In genomic region chr12:10409387-10409786, GRCh38 we compare ENCODE assay signal across 1 cellular context.
TF ChIP-seq lines count a peak whose summit lies in the region.

Gene KLRC4 (minus strand): TSS chr12:10409757. CDS start chr12:10409575, 182 bp downstream.

TF ChIP-seq in GM23338, 12 proteins besides CTCF, POLR2A, EP300 and RAD21 (continued from another document):
- TF ChIP-seq ZNF462 (CRISPR knock-in tag; IDR thresholded peaks at IDR 0.05) (no peak), CREB1 (CRISPR knock-in tag; IDR thresholded peaks at IDR 0.05; ENCODE audit: low read depth) (no peak), JUNB (IDR thresholded peaks at IDR 0.05; ENCODE audit: unreplicated experiment) (no peak), NANOG (IDR thresholded peaks at IDR 0.05; ENCODE audit: borderline replicate concordance) (no peak), POLR2AphosphoS5 (IDR thresholded peaks at IDR 0.05; ENCODE audit: low read depth) (no peak), ETS1 (IDR thresholded peaks at IDR 0.05) (no peak), ZNF331 (CRISPR knock-in tag; IDR thresholded peaks at IDR 0.05; ENCODE audit: low read depth) (no peak), EZH2 (IDR thresholded peaks at IDR 0.05; ENCODE audit: low read depth, unreplicated experiment) (no peak), EZH2phosphoT487 (IDR thresholded peaks at IDR 0.05; ENCODE audit: unreplicated experiment) (no peak), STAT1 (IDR thresholded peaks at IDR 0.05; ENCODE audit: unreplicated experiment) (no peak), ZNF114 (CRISPR knock-in tag; IDR thresholded peaks at IDR 0.05) (no peak)
TF ChIP-seq in GM23338: peak in this region for 0.
